Comparison of ENCODE assay signal across 6 cellular contexts in the genomic region with DNA sequence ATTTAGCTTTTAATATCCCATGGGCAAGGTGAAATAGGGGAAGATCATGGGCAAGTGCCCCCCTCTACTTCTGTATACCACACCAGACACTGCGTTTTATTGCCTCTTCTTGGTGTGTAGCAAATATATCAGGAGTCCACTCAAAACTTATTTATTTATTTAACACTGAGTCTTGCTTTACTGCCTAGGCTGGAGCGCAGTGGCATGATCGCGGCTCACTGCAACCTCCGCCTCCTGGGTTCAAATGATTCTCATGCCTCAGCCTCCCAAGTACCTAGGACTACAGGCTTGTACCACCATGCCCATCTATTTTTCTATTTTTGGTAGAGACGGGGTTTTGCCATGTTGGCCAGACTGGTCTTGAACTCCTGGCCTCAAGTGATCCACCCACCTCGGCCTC. TPM values are rescaled to one million over a fixed set of nuclear protein-coding genes. Genes with fewer than 3 reads are reported as not detected.
"Had no signal": no experiment of that assay in that cellular context is flagged by ENCODE, and none has a peak within 500 bp of the region (broad histone marks: within the 10 kb centered on the region; RNA-seq: fewer than 3 reads in every experiment).

No MANE protein-coding gene starts in this region.

RNA-seq across cellular contexts. Expression of gene GLT1D1, which starts 1.8 kb away (rescaled TPM):
- total RNA-seq: NCI-H460, PC-3, PC-9, Peyer's patch, RPMI7951, SJSA1 had no signal
